In genomic region chr22:25359601-25360261, GRCh38 we compare ENCODE assay signal across 19 cellular contexts.
"Had no signal": no experiment of that assay in that cellular context is flagged by ENCODE, and none has a peak within 500 bp of the region (broad histone marks: within the 10 kb centered on the region; RNA-seq: fewer than 3 reads in every experiment).

No MANE protein-coding gene starts in this region.

- H3K27ac Mint-ChIP-seq: activated CD4-positive, alpha-beta T cell treated with anti-CD3 and anti-CD28 coated beads, Interleukin-2, amount 10 ng/mL, durations not matched to agents 7 days and 5 days; activated CD8-positive, alpha-beta T cell treated with anti-CD3 and anti-CD28 coated beads, Interleukin-2, amount 10 ng/mL, durations not matched to agents 7 days and 5 days; activated naive CD8-positive, alpha-beta T cell; mesothelial cell of epicardium; naive thymus-derived CD8-positive, alpha-beta T cell; neural progenitor cell; stimulated activated effector memory CD8-positive, alpha-beta T cell treated with anti-CD3 and anti-CD28 coated beads, Interleukin-12 subunit alpha, Interleukin-12 subunit beta, amount 100 ng/mL, for 72 hours had no signal

- H3K4me3 Mint-ChIP-seq: activated CD4-positive, alpha-beta T cell treated with anti-CD3 and anti-CD28 coated beads, Interleukin-2, amount 10 ng/mL, durations not matched to agents 7 days and 5 days; activated CD8-positive, alpha-beta T cell treated with anti-CD3 and anti-CD28 coated beads, Interleukin-2, amount 10 ng/mL, durations not matched to agents 7 days and 5 days; activated naive CD8-positive, alpha-beta T cell; mesothelial cell of epicardium; naive thymus-derived CD8-positive, alpha-beta T cell; neural progenitor cell; stimulated activated effector memory CD8-positive, alpha-beta T cell treated with anti-CD3 and anti-CD28 coated beads, Interleukin-12 subunit alpha, Interleukin-12 subunit beta, amount 100 ng/mL, for 72 hours; stimulated activated naive CD8-positive, alpha-beta T cell treated with anti-CD3 and anti-CD28 coated beads, Interleukin-15, amount 100 ng/mL, for 72 hours had no signal

- ATAC-seq: activated CD8-positive, alpha-beta T cell treated with anti-CD3 and anti-CD28 coated beads, Interleukin-2, amount 10 ng/mL, durations not matched to agents 7 days and 5 days; left lung; naive thymus-derived CD8-positive, alpha-beta T cell; stimulated activated effector memory CD8-positive, alpha-beta T cell treated with anti-CD3 and anti-CD28 coated beads, Interleukin-12 subunit alpha, Interleukin-12 subunit beta, amount 100 ng/mL, for 72 hours; stimulated activated naive CD8-positive, alpha-beta T cell treated with anti-CD3 and anti-CD28 coated beads, Interleukin-15, amount 100 ng/mL, for 72 hours had no signal

- H3K27me3 ChIP-seq: left lung, neural progenitor cell, tibial nerve, uterus had no signal

- H3K36me3 Mint-ChIP-seq: activated naive CD8-positive, alpha-beta T cell; neural progenitor cell had no signal

- H3K9me3 ChIP-seq: left lung, prostate gland, tibial nerve, uterus had no signal

- H3K4me1 Mint-ChIP-seq: mesothelial cell of epicardium, neural progenitor cell had no signal

- FAIRE-seq: keratinocyte, TTC549 had no signal

- H3K4me1 ChIP-seq: neural progenitor cell, prostate gland, uterus had no signal

- DNase-seq: activated CD4-positive, alpha-beta T cell treated with anti-CD3 and anti-CD28 coated beads, Interleukin-2, amount 10 ng/mL, durations not matched to agents 7 days and 5 days; activated CD4-positive, CD25-positive, alpha-beta regulatory T cell treated with anti-CD3 and anti-CD28 coated beads, Interleukin-2, amount 50 U/mL, for 72 hours; activated CD8-positive, alpha-beta T cell treated with anti-CD3 and anti-CD28 coated beads, Interleukin-2, amount 10 ng/mL, durations not matched to agents 7 days and 5 days; amniotic stem cell; naive thymus-derived CD8-positive, alpha-beta T cell; stimulated activated CD4-positive, alpha-beta T cell treated with anti-CD3 and anti-CD28 coated beads, Interleukin-2, amount 100 ng/mL, for 24 hours; stimulated activated naive CD8-positive, alpha-beta T cell treated with anti-CD3 and anti-CD28 coated beads, Interleukin-15, amount 100 ng/mL, for 72 hours; WERI-Rb-1 had no signal

- H3K4me3 ChIP-seq: left lung, neural progenitor cell, prostate gland, tibial nerve, uterus had no signal

- H3K27me3 Mint-ChIP-seq: activated CD4-positive, alpha-beta T cell treated with anti-CD3 and anti-CD28 coated beads, Interleukin-2, amount 10 ng/mL, durations not matched to agents 7 days and 5 days; activated naive CD8-positive, alpha-beta T cell; naive thymus-derived CD8-positive, alpha-beta T cell; stimulated activated naive CD8-positive, alpha-beta T cell treated with anti-CD3 and anti-CD28 coated beads, Interleukin-15, amount 100 ng/mL, for 72 hours had no signal

- H3K27ac ChIP-seq: epithelial cell of prostate, left lung, neural progenitor cell, prostate gland, tibial nerve, uterus, WERI-Rb-1 had no signal

- H3K9me3 Mint-ChIP-seq: activated CD4-positive, alpha-beta T cell treated with anti-CD3 and anti-CD28 coated beads, Interleukin-2, amount 10 ng/mL, durations not matched to agents 7 days and 5 days; mesothelial cell of epicardium; naive thymus-derived CD8-positive, alpha-beta T cell; neural progenitor cell; stimulated activated effector memory CD8-positive, alpha-beta T cell treated with anti-CD3 and anti-CD28 coated beads, Interleukin-12 subunit alpha, Interleukin-12 subunit beta, amount 100 ng/mL, for 72 hours; stimulated activated naive CD8-positive, alpha-beta T cell treated with anti-CD3 and anti-CD28 coated beads, Interleukin-15, amount 100 ng/mL, for 72 hours had no signal
